ENCODE assay signal across 20 cellular contexts in genomic region chr19:21383980-21384582, GRCh38. TPM values are rescaled to one million over a fixed set of nuclear protein-coding genes. Genes with fewer than 3 reads are reported as not detected.
A peak's percentile ranks its signal among the peaks of the same experiment; 100 is the strongest.
DNase-seq lines count a peak whose midpoint lies in the region; ATAC-seq, FAIRE-seq and TF ChIP-seq lines count a peak whose summit lies in the region.
"Had no signal": no experiment of that assay in that cellular context is flagged by ENCODE, and none has a peak within 500 bp of the region (broad histone marks: within the 10 kb centered on the region; RNA-seq: fewer than 3 reads in every experiment).

No MANE protein-coding gene starts in this region.

- H3K9me3 ChIP-seq in BLaER1 treated with 17β-estradiol and CSF1 and Interleukin-3, amounts not matched to agents 10 nM and 100 nM (replicated peaks in 1 of 11): peaks cover 96 to 100% (median 99%) of the 10 kb centered on the region in 11 experiments
- no peaks in the 10 kb centered on the region; the same call in 1 of the 2 replicates for H3K9me3 ChIP-seq in HEK293 (ENCODE audit: control insufficient read depth, insufficient read depth, low read depth, low read length)
- H3K9me3 ChIP-seq in H1 (ENCODE audit: insufficient read depth in 2 of 2, low read depth in 1 of 2, low read length in 1 of 2): peaks cover 78 to 85% of the 10 kb centered on the region in 2 experiments
- peaks cover 33 to 73% (median 72%) of the 10 kb centered on the region in 5 donors for H3K9me3 ChIP-seq in subcutaneous abdominal adipose tissue (ENCODE audit: control insufficient read depth in 5 of 5, low read length in 5 of 5)
- peaks cover 95% of the 10 kb centered on the region for H3K9me3 ChIP-seq in lower lobe of right lung
- peaks cover 80% of the 10 kb centered on the region for H3K9me3 ChIP-seq in neural progenitor cell (ENCODE audit: low read depth)
- H3K9me3 ChIP-seq: HAP-1 had no signal

- peaks cover 47% of the 10 kb centered on the region for H3F3A ChIP-seq in neural progenitor cell (ENCODE audit: low read depth)

- TF ChIP-seq CTCF in HEK293 (tag by site-specific recombination; IDR thresholded peaks at IDR 0.05): no peak
- no peak for TF ChIP-seq CTCF in H1 (IDR thresholded peaks at IDR 0.05; ENCODE audit: control extremely low read depth in 1 of 3, insufficient read depth in 1 of 3, low read depth in 1 of 3, low read length in 3 of 3)
- no peak for TF ChIP-seq CTCF in lower lobe of right lung (IDR thresholded peaks at IDR 0.05)
- no peak for TF ChIP-seq CTCF in neural progenitor cell (IDR thresholded peaks at IDR 0.05)

- no peak overlapping the region for H3K4me2 ChIP-seq in BLaER1 treated with 17β-estradiol and CSF1 and Interleukin-3, amounts not matched to agents 10 nM and 100 nM
- H3K4me2 ChIP-seq in H1 (ENCODE audit: insufficient read depth in 1 of 2, low read depth in 2 of 2, low read length in 2 of 2) (no peak overlapping the region), neural progenitor cell (no peak overlapping the region)

- no peak overlapping the region for H3K23ac ChIP-seq in H1 (ENCODE audit: insufficient read length)

- H3K4ac ChIP-seq in H1 (replicated peaks; ENCODE audit: insufficient read length, low read depth, low read length): no peak overlapping the region

- intact Hi-C loops in lower lobe of right lung (cut with DNase I): no loop called here

- POLR2A ChIA-PET in HEK293 (lab: Yijun Ruan, JAX) (interaction anchor here (0.7 kb wide), 1 partner anchor 13 kb away, joined by 4 read pairs; the partner anchor contains the start of gene ZNF493), H1 (lab: Charles Lee; ENCODE audit: partially characterized antibody) (interaction anchor here (0.7 to 2.6 kb wide), 4 partner anchors 9 to 52 kb away, joined by 3 to 9 read pairs (median 3); partner anchors contain the start of gene ZNF493)

- H3K18ac ChIP-seq in H1 (ENCODE audit: extremely low read depth, low read length): no peak overlapping the region

- peaks cover 5% of the 10 kb centered on the region for H3K27me3 Mint-ChIP-seq in neural progenitor cell (ENCODE audit: insufficient read depth, low read depth)
- H3K27me3 Mint-ChIP-seq: B cell; CD4-positive, alpha-beta T cell had no signal

- no peak overlapping the region for H3K56ac ChIP-seq in H1 (replicated peaks; ENCODE audit: insufficient read length, low read depth, low read length)

- no peaks in the 10 kb centered on the region for H3K79me2 ChIP-seq in H1 (ENCODE audit: control insufficient read depth in 1 of 2, insufficient read depth in 2 of 2, low read length in 2 of 2)
- H3K79me2 ChIP-seq in neural progenitor cell (ENCODE audit: low read depth): no peaks in the 10 kb centered on the region

- H3K27me3 ChIP-seq in BLaER1 treated with 17β-estradiol and CSF1 and Interleukin-3, amounts not matched to agents 10 nM and 100 nM: no peaks in the 10 kb centered on the region
- H3K27me3 ChIP-seq in H1 (replicated peaks in 1 of 4; ENCODE audit: control insufficient read depth in 3 of 4, extremely low read depth in 1 of 4, insufficient read depth in 3 of 4, low read length in 3 of 4) (no peaks in the 10 kb centered on the region), subcutaneous abdominal adipose tissue (ENCODE audit: control insufficient read depth in 5 of 5, insufficient read depth in 4 of 5, low read length in 5 of 5) (no peaks in the 10 kb centered on the region), lower lobe of right lung (ENCODE audit: low read depth) (no peaks in the 10 kb centered on the region), neural progenitor cell (no peaks in the 10 kb centered on the region)

- peaks cover 80% of the 10 kb centered on the region for H3K9me3 Mint-ChIP-seq in neural progenitor cell

- peaks cover 57 to 89% (median 83%) of the 10 kb centered on the region in 11 experiments for H3K36me3 ChIP-seq in BLaER1 treated with 17β-estradiol and CSF1 and Interleukin-3, amounts not matched to agents 10 nM and 100 nM
- H3K36me3 ChIP-seq in HEK293 (ENCODE audit: control insufficient read depth in 2 of 2, insufficient read depth in 1 of 2, low read length in 2 of 2) (peaks cover 3 to 9% of the 10 kb centered on the region in 2 experiments; a peak in 2 of 3 replicates), H1 (ENCODE audit: control insufficient read depth in 2 of 4, insufficient read depth in 4 of 4, low read length in 3 of 4) (peaks cover 2 to 60% (median 25%) of the 10 kb centered on the region in 4 experiments; a peak in 7 of 8 replicates), subcutaneous abdominal adipose tissue (ENCODE audit: control insufficient read depth in 5 of 5, insufficient read depth in 5 of 5, low read length in 5 of 5) (peaks cover 0 to 13% (median 8%) of the 10 kb centered on the region in 5 donors), lower lobe of right lung (peaks cover 8% of the 10 kb centered on the region), neural progenitor cell (peaks cover 46% of the 10 kb centered on the region)

- no peak overlapping the region for H2AK5ac ChIP-seq in H1 (ENCODE audit: low read depth, low read length)

- no peak overlapping the region for H3K27ac Mint-ChIP-seq in neural progenitor cell
- H3K27ac Mint-ChIP-seq: B cell; CD4-positive, alpha-beta T cell; HFFc6 had no signal

- no peak overlapping the region for H2BK5ac ChIP-seq in H1 (ENCODE audit: low read depth, low read length)

- no peak overlapping the region for H3K14ac ChIP-seq in H1 (ENCODE audit: insufficient read length)

- WGBS in H1 (ENCODE audit: extremely low coverage in 1 of 2, insufficient coverage in 1 of 2, insufficient read length in 1 of 2, insufficient replicate concordance in 2 of 2, low coverage in 1 of 2, low lambda C conversion rate in 2 of 2, missing lambda C conversion rate in 1 of 2), 2 experiments: 91% methylated on average over 4 of the region's 4 CpGs; no CpG with 5 or more reads in 1 of the 2 experiments

- H3K4me1 ChIP-seq in BLaER1 treated with 17β-estradiol and CSF1 and Interleukin-3, amounts not matched to agents 10 nM and 100 nM: no peaks in the 10 kb centered on the region
- H3K4me1 ChIP-seq in HEK293 (ENCODE audit: control insufficient read depth, insufficient read depth, low read length): no peaks in the 10 kb centered on the region
- no peaks in the 10 kb centered on the region for H3K4me1 ChIP-seq in H1 (replicated peaks in 1 of 4; ENCODE audit: control insufficient read depth in 3 of 4, insufficient read depth in 4 of 4, low read length in 3 of 4)
- no peaks in the 10 kb centered on the region for H3K4me1 ChIP-seq in subcutaneous abdominal adipose tissue (ENCODE audit: control insufficient read depth in 5 of 5, insufficient read depth in 5 of 5, low read length in 5 of 5)
- H3K4me1 ChIP-seq in lower lobe of right lung: no peaks in the 10 kb centered on the region
- no peaks in the 10 kb centered on the region for H3K4me1 ChIP-seq in neural progenitor cell
- H3K4me1 ChIP-seq: Caco-2, HAP-1 had no signal

- no peak overlapping the region for H2BK20ac ChIP-seq in H1 (ENCODE audit: low read length)

- no peak overlapping the region for H2BK15ac ChIP-seq in H1 (ENCODE audit: low read length)

- no peak overlapping the region for H4K91ac ChIP-seq in H1 (replicated peaks; ENCODE audit: insufficient read length, low read length)

- no peak overlapping the region for H2AFZ ChIP-seq in H1 (ENCODE audit: low read length)
- no peak overlapping the region for H2AFZ ChIP-seq in neural progenitor cell (replicated peaks)

- no peak for TF ChIP-seq RAD21 in H1 (IDR thresholded peaks at IDR 0.05 in 1 of 2, conservative IDR thresholded peaks at IDR 0.05 in 1 of 2; ENCODE audit: low read depth in 2 of 2, low read length in 2 of 2)

- no peak for TF ChIP-seq EP300 in H1 (IDR thresholded peaks at IDR 0.05; ENCODE audit: borderline replicate concordance in 1 of 2, low read depth in 2 of 2, low read length in 2 of 2)

- H3K4me1 Mint-ChIP-seq in neural progenitor cell: no peaks in the 10 kb centered on the region
- H3K4me1 Mint-ChIP-seq: B cell had no signal

- no peak overlapping the region for H4K5ac ChIP-seq in H1 (ENCODE audit: insufficient read length, low read depth, low read length)

- DNase-seq in H1 (ENCODE audit: low read depth in 1 of 2, low spot score in 2 of 2) (no peak), lower lobe of right lung (no peak), SKM-1 (lab: John Stamatoyannopoulos, UW; ENCODE audit: unreplicated experiment) (no peak), neural progenitor cell (ENCODE audit: low spot score) (no peak)
- DNase-seq: Caco-2; CD4-positive, alpha-beta T cell; DMS79; GDM1; GOT3; HFFc6; IMR-90; KBM-7 had no signal

- no peaks in the 10 kb centered on the region for H4K20me1 ChIP-seq in BLaER1 treated with 17β-estradiol and CSF1 and Interleukin-3, amounts not matched to agents 10 nM and 100 nM
- no peaks in the 10 kb centered on the region for H4K20me1 ChIP-seq in H1 (replicated peaks in 1 of 2; ENCODE audit: control insufficient read depth in 1 of 2, insufficient read depth in 2 of 2, low read length in 2 of 2)
- H4K20me1 ChIP-seq in neural progenitor cell (ENCODE audit: low read depth): no peaks in the 10 kb centered on the region

- no peaks in the 10 kb centered on the region for H3K23me2 ChIP-seq in H1 (ENCODE audit: low read depth, low read length)

- H3K4me3 ChIP-seq in BLaER1 treated with 17β-estradiol and CSF1 and Interleukin-3, amounts not matched to agents 10 nM and 100 nM: peak overlapping the region in 7 of 10 experiments; percentile 1 to 40 (median 22); a peak in 4 of 20 replicates
- H3K4me3 ChIP-seq in HEK293 (ENCODE audit: low read depth, low read length) (no peak overlapping the region), H1 (ENCODE audit: extremely low read depth in 1 of 4, insufficient read depth in 2 of 4, low read depth in 3 of 4, low read length in 4 of 4) (peak overlapping the region in 1 of 4 experiments; percentile 9; a peak in 1 of 8 replicates), subcutaneous abdominal adipose tissue (ENCODE audit: low read depth in 1 of 5, low read length in 5 of 5) (peak overlapping the region in 4 of 5 donors; percentile 29 to 50 (median 40)), lower lobe of right lung (no peak overlapping the region), neural progenitor cell (no peak overlapping the region)
- H3K4me3 ChIP-seq: HAP-1 had no signal

- H3K36me3 Mint-ChIP-seq in neural progenitor cell: peaks cover 52% of the 10 kb centered on the region

- FAIRE-seq in H1 (lab: Jason Lieb, UNC): no peak
- FAIRE-seq: D721Med had no signal

- H3K79me1 ChIP-seq in H1 (ENCODE audit: low read depth, low read length): no peaks in the 10 kb centered on the region

- CTCF ChIA-PET in HEK293 (lab: Yijun Ruan, JAX): no interaction called here
- CTCF ChIA-PET in H1 (lab: Charles Lee; ENCODE audit: partially characterized antibody): interaction anchor here (0.9 kb wide), 1 partner anchor 180 kb away, joined by 4 read pairs; no protein-coding TSS in a partner anchor

- H2BK12ac ChIP-seq in H1 (ENCODE audit: low read depth, low read length): no peak overlapping the region

- no peak for TF ChIP-seq POLR2A in H1 (IDR thresholded peaks at IDR 0.05; ENCODE audit: control extremely low read depth in 1 of 2, low read depth in 2 of 2, low read length in 2 of 2)

- H2BK120ac ChIP-seq in H1 (replicated peaks; ENCODE audit: low read depth, low read length): no peak overlapping the region

- H3K9ac ChIP-seq in BLaER1 treated with 17β-estradiol and CSF1 and Interleukin-3, amounts not matched to agents 10 nM and 100 nM: no peak overlapping the region
- H3K9ac ChIP-seq in H1 (replicated peaks in 1 of 4; ENCODE audit: extremely low read depth in 1 of 4, low read depth in 3 of 4, low read length in 3 of 4): no peak overlapping the region
- H3K9ac ChIP-seq in subcutaneous abdominal adipose tissue (ENCODE audit: low read length in 5 of 5): no peak overlapping the region
- no peak overlapping the region for H3K9ac ChIP-seq in neural progenitor cell

- H4K8ac ChIP-seq in H1 (ENCODE audit: extremely low read depth, insufficient read depth, low read length): no peak overlapping the region

- ATAC-seq in lower lobe of right lung: no peak

- no peak overlapping the region for H3K4me3 Mint-ChIP-seq in neural progenitor cell
- H3K4me3 Mint-ChIP-seq: B cell; CD4-positive, alpha-beta T cell; HFFc6 had no signal

- H3K27ac ChIP-seq in BLaER1 treated with 17β-estradiol and CSF1 and Interleukin-3, amounts not matched to agents 10 nM and 100 nM: no peak overlapping the region
- no peak overlapping the region for H3K27ac ChIP-seq in HEK293 (ENCODE audit: extremely low read depth, low read depth, low read length)
- no peak overlapping the region for H3K27ac ChIP-seq in H1 (ENCODE audit: low read depth, low read length)
- H3K27ac ChIP-seq in subcutaneous abdominal adipose tissue (ENCODE audit: low read depth, low read length): no peak overlapping the region
- no peak overlapping the region for H3K27ac ChIP-seq in lower lobe of right lung
- no peak overlapping the region for H3K27ac ChIP-seq in neural progenitor cell
- H3K27ac ChIP-seq: C4-2B, HL-60 had no signal

RNA-seq across cellular contexts. Expression of gene ZNF493, which starts 12.9 kb away (rescaled TPM):
- total RNA-seq in H1 (2021; fragmentation: NEBNext Ultra II Directional; extraction: Animal tissue kit (Norgen Biotek cat#: 25700)): 31.0 and 32.2 TPM in 2 replicates
- 7.5 and 9.0 TPM in 2 replicates for polyA plus RNA-seq in H1 (2011; rRNA removed)
- 12.5 TPM for polyA plus RNA-seq in H1 (2011; cell fraction: cytosol; rRNA removed)
- polyA plus RNA-seq in H1 (2011; cell fraction: nucleus; rRNA removed): 30.6 TPM
- polyA plus RNA-seq in H1 (2012, experiment 1 of 2): 6.4 to 14.8 TPM (median 11.1 TPM) in 4 replicates
- polyA plus RNA-seq in H1 (2012, experiment 2 of 2): 0.80 TPM
- 24.7 TPM for polyA plus RNA-seq in H1 (2013, experiment 1 of 2)
- 20.4 TPM for polyA plus RNA-seq in H1 (2013, experiment 2 of 2)
- polyA minus RNA-seq in H1 (2011; rRNA and poly(A)+ RNA removed): 84.3 and 97.5 TPM in 2 replicates
- polyA minus RNA-seq in H1 (2011; cell fraction: cytosol; rRNA and poly(A)+ RNA removed): 19.7 TPM
- 159 TPM for polyA minus RNA-seq in H1 (2011; cell fraction: nucleus; rRNA and poly(A)+ RNA removed)
- total RNA-seq in lower lobe of right lung: 37.1 TPM
- total RNA-seq in neural progenitor cell (ENCODE audit: low replicate concordance): 37.6 and 52.6 TPM in 2 replicates

RNA-seq across cellular contexts. Expression of gene ZNF738, which starts 25.3 kb away (rescaled TPM):
- 78.1 and 80.6 TPM in 2 replicates for total RNA-seq in H1 (2021; fragmentation: NEBNext Ultra II Directional; extraction: Animal tissue kit (Norgen Biotek cat#: 25700))
- 126 and 148 TPM in 2 replicates for polyA plus RNA-seq in H1 (2011; rRNA removed)
- 142 TPM for polyA plus RNA-seq in H1 (2011; cell fraction: cytosol; rRNA removed)
- 90.6 TPM for polyA plus RNA-seq in H1 (2011; cell fraction: nucleus; rRNA removed)
- polyA plus RNA-seq in H1 (2012, experiment 1 of 2): 73.9 to 112 TPM (median 80.1 TPM) in 4 replicates
- polyA plus RNA-seq in H1 (2012, experiment 2 of 2): 52.0 TPM
- 107 TPM for polyA plus RNA-seq in H1 (2013, experiment 1 of 2)
- polyA plus RNA-seq in H1 (2013, experiment 2 of 2): 92.2 TPM
- polyA minus RNA-seq in H1 (2011; rRNA and poly(A)+ RNA removed): 35.1 and 36.5 TPM in 2 replicates
- 49.9 TPM for polyA minus RNA-seq in H1 (2011; cell fraction: cytosol; rRNA and poly(A)+ RNA removed)
- polyA minus RNA-seq in H1 (2011; cell fraction: nucleus; rRNA and poly(A)+ RNA removed): 85.6 TPM
- 5.7 TPM for total RNA-seq in lower lobe of right lung
- total RNA-seq in neural progenitor cell (ENCODE audit: low replicate concordance): 180 and 268 TPM in 2 replicates

RNA-seq across cellular contexts. Expression of gene ZNF708, which starts 54.9 kb away (rescaled TPM):
- 40.0 and 41.5 TPM in 2 replicates for total RNA-seq in H1 (2021; fragmentation: NEBNext Ultra II Directional; extraction: Animal tissue kit (Norgen Biotek cat#: 25700))
- 3.8 and 4.1 TPM in 2 replicates for polyA plus RNA-seq in H1 (2011; rRNA removed)
- 6.7 TPM for polyA plus RNA-seq in H1 (2011; cell fraction: cytosol; rRNA removed)
- 19.8 TPM for polyA plus RNA-seq in H1 (2011; cell fraction: nucleus; rRNA removed)
- polyA plus RNA-seq in H1 (2012, experiment 1 of 2): 10.6 to 21.0 TPM (median 13.7 TPM) in 4 replicates
- polyA plus RNA-seq in H1 (2012, experiment 2 of 2): 2.1 TPM
- polyA plus RNA-seq in H1 (2013, experiment 1 of 2): 25.4 TPM
- 22.5 TPM for polyA plus RNA-seq in H1 (2013, experiment 2 of 2)
- 51.6 and 57.3 TPM in 2 replicates for polyA minus RNA-seq in H1 (2011; rRNA and poly(A)+ RNA removed)
- 26.9 TPM for polyA minus RNA-seq in H1 (2011; cell fraction: cytosol; rRNA and poly(A)+ RNA removed)
- 135 TPM for polyA minus RNA-seq in H1 (2011; cell fraction: nucleus; rRNA and poly(A)+ RNA removed)
- total RNA-seq in lower lobe of right lung (17.0 TPM), neural progenitor cell (ENCODE audit: low replicate concordance) (25.0 and 35.9 TPM in 2 replicates)

Comparison
In these comparisons a context has a peak if more than half of its experiments do, and no peak if none do; other contexts are left out.
1. H3K4me3 ChIP-seq: peak in BLaER1 treated with 17β-estradiol and CSF1 and Interleukin-3, amounts not matched to agents 10 nM and 100 nM (7 of 10) and subcutaneous abdominal adipose tissue (4 of 5); none in HEK293 (single experiment), lower lobe of right lung (single experiment) and neural progenitor cell (single experiment).
2. RNA of gene ZNF738, which starts 25.3 kb away (total RNA-seq): 180 to 268 TPM in neural progenitor cell and 78.1 to 80.6 TPM in H1; 5.7 TPM in lower lobe of right lung (single experiment); every median in the first group is over 10 times any median in the second.